23 cellular contexts compared by ENCODE assay signal in the genomic region with DNA sequence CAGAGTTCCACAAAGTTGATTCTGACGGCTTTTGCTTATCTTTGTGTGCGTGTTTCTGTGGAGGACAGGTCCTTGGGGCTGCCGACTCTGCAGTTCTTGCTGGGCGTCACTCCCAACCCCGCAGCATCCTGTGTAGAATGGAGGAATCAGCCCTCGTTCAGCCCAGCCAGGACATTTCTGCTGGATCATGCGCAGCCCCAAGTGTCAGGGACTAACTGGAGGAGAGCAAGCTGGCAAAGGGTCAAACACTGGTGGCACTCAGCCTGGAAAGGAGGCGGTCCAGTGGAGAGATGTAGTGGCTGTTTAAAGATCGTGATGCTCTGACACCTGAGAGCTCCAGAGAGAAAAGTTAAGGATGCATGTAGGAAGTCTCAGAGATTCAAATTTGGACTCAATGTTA.
DNase-seq lines count a peak whose midpoint lies in the region; ATAC-seq and TF ChIP-seq lines count a peak whose summit lies in the region.
"Had no signal": no experiment of that assay in that cellular context is flagged by ENCODE, and none has a peak within 500 bp of the region (broad histone marks: within the 10 kb centered on the region; RNA-seq: fewer than 3 reads in every experiment).

No MANE protein-coding gene starts in this region.

- 20 to 33% methylated on average over 7 to 9 of the region's 9 CpGs for WGBS in body of pancreas, 2 donors
- 24% methylated on average over 9 of the region's 9 CpGs for WGBS in right cardiac atrium

- H3K9me3 Mint-ChIP-seq in Caco-2 (ENCODE audit: unreplicated experiment): no peaks in the 10 kb centered on the region
- no peaks in the 10 kb centered on the region for H3K9me3 Mint-ChIP-seq in osteocyte (ENCODE audit: unreplicated experiment)
- H3K9me3 Mint-ChIP-seq in activated CD8-positive, alpha-beta T cell treated with anti-CD3 and anti-CD28 coated beads for 36 hours: no peaks in the 10 kb centered on the region
- H3K9me3 Mint-ChIP-seq: activated naive CD4-positive, alpha-beta T cell treated with anti-CD3 and anti-CD28 coated beads, Interleukin-2, amount 10 ng/mL, durations not matched to agents 7 days and 5 days; dendritic cell treated with granulocyte-macrophage colony-stimulating factor and Interleukin-4, amounts not matched to agents 40 ng/mL and 50 ng/mL, for 4 days; neural crest cell; stimulated activated effector memory CD8-positive, alpha-beta T cell treated with anti-CD3 and anti-CD28 coated beads, Interleukin-12 subunit alpha, Interleukin-12 subunit beta, amount 100 ng/mL, for 72 hours; T-helper 1 cell treated with Interleukin-12 subunit alpha and Interleukin-12 subunit beta and Interleukin-4 antibody, amounts not matched to agents 30 μg/mL and 1 μg/mL, for 36 hours had no signal

- H3K9me3 ChIP-seq in Caco-2 (no peaks in the 10 kb centered on the region), body of pancreas (no peaks in the 10 kb centered on the region), right cardiac atrium (ENCODE audit: control insufficient read depth, low read length) (no peaks in the 10 kb centered on the region)
- H3K9me3 ChIP-seq: BLaER1, psoas muscle, suprapubic skin had no signal

- no peak for TF ChIP-seq CTCF in Caco-2 (IDR thresholded peaks at IDR 0.05; ENCODE audit: insufficient read depth in 1 of 2, low read depth in 1 of 2, low read length in 1 of 2, severe bottlenecking in 1 of 2, unreplicated experiment in 1 of 2)
- no peak for TF ChIP-seq CTCF in body of pancreas (IDR thresholded peaks at IDR 0.05)
- TF ChIP-seq CTCF in osteocyte (IDR thresholded peaks at IDR 0.05): no peak
- TF ChIP-seq CTCF in activated CD8-positive, alpha-beta T cell treated with anti-CD3 and anti-CD28 coated beads for 36 hours (IDR thresholded peaks at IDR 0.05): no peak

- H3K36me3 Mint-ChIP-seq in Caco-2 (ENCODE audit: insufficient read depth, unreplicated experiment): peaks cover 14% of the 10 kb centered on the region
- no peaks in the 10 kb centered on the region for H3K36me3 Mint-ChIP-seq in osteocyte (ENCODE audit: unreplicated experiment)
- H3K36me3 Mint-ChIP-seq in activated CD8-positive, alpha-beta T cell treated with anti-CD3 and anti-CD28 coated beads for 36 hours (ENCODE audit: low read depth): no peaks in the 10 kb centered on the region
- H3K36me3 Mint-ChIP-seq: activated naive CD4-positive, alpha-beta T cell treated with anti-CD3 and anti-CD28 coated beads, Interleukin-2, amount 10 ng/mL, durations not matched to agents 7 days and 5 days; stimulated activated effector memory CD8-positive, alpha-beta T cell treated with anti-CD3 and anti-CD28 coated beads, Interleukin-12 subunit alpha, Interleukin-12 subunit beta, amount 100 ng/mL, for 72 hours had no signal

- H3K4me1 Mint-ChIP-seq in Caco-2 (ENCODE audit: low read depth, unreplicated experiment) (peaks cover 51% of the 10 kb centered on the region), osteocyte (ENCODE audit: unreplicated experiment) (no peaks in the 10 kb centered on the region)
- H3K4me1 Mint-ChIP-seq in activated CD8-positive, alpha-beta T cell treated with anti-CD3 and anti-CD28 coated beads for 36 hours (ENCODE audit: low read depth): peaks cover 19% of the 10 kb centered on the region

- H3K27me3 ChIP-seq in Caco-2 (replicated peaks; ENCODE audit: control insufficient read depth, insufficient read depth, low read length) (no peaks in the 10 kb centered on the region), body of pancreas (no peaks in the 10 kb centered on the region), right cardiac atrium (ENCODE audit: control insufficient read depth, insufficient read depth) (no peaks in the 10 kb centered on the region)
- H3K27me3 ChIP-seq: BLaER1 had no signal

- no TSS peak for BruUV-seq in Caco-2 (replicated peaks; lab: Mats Ljungman, UMichigan)

- H3K27ac ChIP-seq in body of pancreas: no peak overlapping the region
- no peak overlapping the region for H3K27ac ChIP-seq in right cardiac atrium (ENCODE audit: low read length)
- H3K27ac ChIP-seq: BLaER1, psoas muscle, suprapubic skin had no signal

- POLR2A ChIA-PET in Caco-2 (lab: Charles Lee): no interaction called here
- POLR2A ChIA-PET in activated CD8-positive, alpha-beta T cell treated with anti-CD3 and anti-CD28 coated beads for 36 hours (lab: Charles Lee): interaction anchor here (1.4 kb wide), 1 partner anchor 34 kb away, joined by 3 read pairs; no protein-coding TSS in a partner anchor

- H3K4me3 Mint-ChIP-seq in Caco-2 (ENCODE audit: unreplicated experiment) (peak overlapping the region; percentile 16), osteocyte (ENCODE audit: unreplicated experiment) (no peak overlapping the region)
- H3K4me3 Mint-ChIP-seq in activated CD8-positive, alpha-beta T cell treated with anti-CD3 and anti-CD28 coated beads for 36 hours: no peak overlapping the region
- H3K4me3 Mint-ChIP-seq: activated naive CD4-positive, alpha-beta T cell treated with anti-CD3 and anti-CD28 coated beads, Interleukin-2, amount 10 ng/mL, durations not matched to agents 7 days and 5 days; dendritic cell treated with granulocyte-macrophage colony-stimulating factor and Interleukin-4, amounts not matched to agents 40 ng/mL and 50 ng/mL, for 4 days; neural crest cell; stimulated activated effector memory CD8-positive, alpha-beta T cell treated with anti-CD3 and anti-CD28 coated beads, Interleukin-12 subunit alpha, Interleukin-12 subunit beta, amount 100 ng/mL, for 72 hours; T-helper 1 cell treated with Interleukin-12 subunit alpha and Interleukin-12 subunit beta and Interleukin-4 antibody, amounts not matched to agents 30 μg/mL and 1 μg/mL, for 36 hours had no signal

- peaks cover 85% of the 10 kb centered on the region for H3K4me1 ChIP-seq in Caco-2
- H3K4me1 ChIP-seq in body of pancreas: peaks cover 4% of the 10 kb centered on the region
- H3K4me1 ChIP-seq in right cardiac atrium (ENCODE audit: control insufficient read depth, insufficient read depth, low read length): no peaks in the 10 kb centered on the region
- H3K4me1 ChIP-seq: psoas muscle had no signal

- H3K36me3 ChIP-seq in Caco-2 (ENCODE audit: control insufficient read depth, insufficient read depth, low read length) (no peaks in the 10 kb centered on the region), body of pancreas (replicated peaks in 1 of 2; ENCODE audit: insufficient read depth in 1 of 2, low read depth in 2 of 2) (no peaks in the 10 kb centered on the region)
- H3K36me3 ChIP-seq: BLaER1, suprapubic skin had no signal

- no peaks in the 10 kb centered on the region for H3K27me3 Mint-ChIP-seq in Caco-2 (ENCODE audit: insufficient read depth, unreplicated experiment)
- peaks cover 72% of the 10 kb centered on the region for H3K27me3 Mint-ChIP-seq in osteocyte (ENCODE audit: unreplicated experiment)
- no peaks in the 10 kb centered on the region for H3K27me3 Mint-ChIP-seq in activated CD8-positive, alpha-beta T cell treated with anti-CD3 and anti-CD28 coated beads for 36 hours
- H3K27me3 Mint-ChIP-seq: dendritic cell treated with granulocyte-macrophage colony-stimulating factor and Interleukin-4, amounts not matched to agents 40 ng/mL and 50 ng/mL, for 4 days had no signal

- intact Hi-C loops in Caco-2 (cut with micrococcal nuclease; ENCODE audit: unreplicated experiment) (no loop called here), body of pancreas (cut with DNase I) (no loop called here), right cardiac atrium (cut with DNase I) (no loop called here)
- intact Hi-C loops in activated CD8-positive, alpha-beta T cell treated with anti-CD3 and anti-CD28 coated beads for 36 hours (cut with micrococcal nuclease): no loop called here

- ATAC-seq in body of pancreas: no peak
- peak; percentile 71 to 87 for ATAC-seq in right cardiac atrium
- no peak for ATAC-seq in activated CD8-positive, alpha-beta T cell treated with anti-CD3 and anti-CD28 coated beads for 36 hours
- ATAC-seq in HG02840 (IDR thresholded peaks at IDR 0.05; ENCODE audit: low FRiP score, unreplicated experiment): no peak
- ATAC-seq: psoas muscle; stimulated activated effector memory CD8-positive, alpha-beta T cell treated with anti-CD3 and anti-CD28 coated beads, Interleukin-12 subunit alpha, Interleukin-12 subunit beta, amount 100 ng/mL, for 72 hours had no signal

- H3K4me3 ChIP-seq in Caco-2 (ENCODE audit: low read depth, low read length) (no peak overlapping the region), body of pancreas (no peak overlapping the region), right cardiac atrium (ENCODE audit: low read length) (no peak overlapping the region)
- H3K4me3 ChIP-seq: BLaER1, psoas muscle, smooth muscle cell, suprapubic skin had no signal

- DNase-seq in Caco-2 (peak in 1 of 2 experiments; percentile 29), body of pancreas (peak in 3 of 4 donors; percentile 16 to 32 (median 20)), right cardiac atrium (peak; percentile 66 to 86 (median 86)), osteocyte (ENCODE audit: extremely low spot score, unreplicated experiment) (peak; percentile 44), T-helper 2 cell (no peak), RPMI8226 (no peak)
- no peak for DNase-seq in activated CD8-positive, alpha-beta T cell treated with anti-CD3 and anti-CD28 coated beads for 36 hours
- DNase-seq: ACHN; activated naive CD4-positive, alpha-beta T cell treated with anti-CD3 and anti-CD28 coated beads, Interleukin-2, amount 10 ng/mL, durations not matched to agents 7 days and 5 days; activated T-cell treated with anti-CD3 and anti-CD28 coated beads, Interleukin-2, amount 50 U/mL, for 48 hours; Kasumi-1; NCI-H1694 treated with DMSO at 0.1 percent for 48 hours; NCI-H524 treated with DMSO at 0.1 percent for 48 hours; stimulated activated CD4-positive, alpha-beta T cell treated with anti-CD3 and anti-CD28 coated beads, Interleukin-2, amount 100 ng/mL, for 48 hours had no signal

- CTCF ChIA-PET in Caco-2 (lab: Charles Lee): interaction anchor here (0.7 kb wide), 1 partner anchor 101 kb away, joined by 4 read pairs; no protein-coding TSS in a partner anchor
- CTCF ChIA-PET in activated CD8-positive, alpha-beta T cell treated with anti-CD3 and anti-CD28 coated beads for 36 hours (lab: Charles Lee): no interaction called here

- TF ChIP-seq POLR2A in body of pancreas (IDR thresholded peaks at IDR 0.05): no peak

- H3K27ac Mint-ChIP-seq in Caco-2 (ENCODE audit: unreplicated experiment) (peak overlapping the region; percentile 72), osteocyte (ENCODE audit: unreplicated experiment) (no peak overlapping the region)
- no peak overlapping the region for H3K27ac Mint-ChIP-seq in activated CD8-positive, alpha-beta T cell treated with anti-CD3 and anti-CD28 coated beads for 36 hours
- H3K27ac Mint-ChIP-seq: activated naive CD4-positive, alpha-beta T cell treated with anti-CD3 and anti-CD28 coated beads, Interleukin-2, amount 10 ng/mL, durations not matched to agents 7 days and 5 days; dendritic cell treated with granulocyte-macrophage colony-stimulating factor and Interleukin-4, amounts not matched to agents 40 ng/mL and 50 ng/mL, for 4 days; stimulated activated effector memory CD8-positive, alpha-beta T cell treated with anti-CD3 and anti-CD28 coated beads, Interleukin-12 subunit alpha, Interleukin-12 subunit beta, amount 100 ng/mL, for 72 hours; T-helper 1 cell treated with Interleukin-12 subunit alpha and Interleukin-12 subunit beta and Interleukin-4 antibody, amounts not matched to agents 30 μg/mL and 1 μg/mL, for 36 hours had no signal

Comparison
In these comparisons a context has a peak if more than half of its experiments do, and no peak if none do; other contexts are left out.
1. DNase-seq: peak in body of pancreas (3 of 4), right cardiac atrium (3 of 3) and osteocyte (single experiment); none in T-helper 2 cell (0 of 5), RPMI8226 (single experiment) and activated CD8-positive, alpha-beta T cell treated with anti-CD3 and anti-CD28 coated beads for 36 hours (single experiment).
2. ATAC-seq: peak in right cardiac atrium (2 of 2); none in body of pancreas (single experiment), activated CD8-positive, alpha-beta T cell treated with anti-CD3 and anti-CD28 coated beads for 36 hours (single experiment) and HG02840 (single experiment).